10 cellular contexts compared by ENCODE assay signal in the genomic region with DNA sequence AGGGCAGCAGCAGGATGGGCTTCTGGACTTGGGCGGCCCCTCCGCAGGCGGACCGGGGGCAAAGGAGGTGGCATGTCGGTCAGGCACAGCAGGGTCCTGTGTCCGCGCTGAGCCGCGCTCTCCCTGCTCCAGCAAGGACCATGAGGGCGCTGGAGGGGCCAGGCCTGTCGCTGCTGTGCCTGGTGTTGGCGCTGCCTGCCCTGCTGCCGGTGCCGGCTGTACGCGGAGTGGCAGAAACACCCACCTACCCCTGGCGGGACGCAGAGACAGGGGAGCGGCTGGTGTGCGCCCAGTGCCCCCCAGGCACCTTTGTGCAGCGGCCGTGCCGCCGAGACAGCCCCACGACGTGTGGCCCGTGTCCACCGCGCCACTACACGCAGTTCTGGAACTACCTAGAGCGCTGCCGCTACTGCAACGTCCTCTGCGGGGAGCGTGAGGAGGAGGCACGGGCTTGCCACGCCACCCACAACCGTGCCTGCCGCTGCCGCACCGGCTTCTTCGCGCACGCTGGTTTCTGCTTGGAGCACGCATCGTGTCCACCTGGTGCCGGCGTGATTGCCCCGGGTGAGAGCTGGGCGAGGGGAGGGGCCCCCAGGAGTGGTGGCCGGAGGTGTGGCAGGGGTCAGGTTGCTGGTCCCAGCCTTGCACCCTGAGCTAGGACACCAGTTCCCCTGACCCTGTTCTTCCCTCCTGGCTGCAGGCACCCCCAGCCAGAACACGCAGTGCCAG. TPM values are rescaled to one million over a fixed set of nuclear protein-coding genes. Genes with fewer than 3 reads are reported as not detected.
DNase-seq lines count a peak whose midpoint lies in the region; ATAC-seq and TF ChIP-seq lines count a peak whose summit lies in the region.
"Had no signal": no experiment of that assay in that cellular context is flagged by ENCODE, and none has a peak within 500 bp of the region (broad histone marks: within the 10 kb centered on the region; RNA-seq: fewer than 3 reads in every experiment).

A gene with protein sequence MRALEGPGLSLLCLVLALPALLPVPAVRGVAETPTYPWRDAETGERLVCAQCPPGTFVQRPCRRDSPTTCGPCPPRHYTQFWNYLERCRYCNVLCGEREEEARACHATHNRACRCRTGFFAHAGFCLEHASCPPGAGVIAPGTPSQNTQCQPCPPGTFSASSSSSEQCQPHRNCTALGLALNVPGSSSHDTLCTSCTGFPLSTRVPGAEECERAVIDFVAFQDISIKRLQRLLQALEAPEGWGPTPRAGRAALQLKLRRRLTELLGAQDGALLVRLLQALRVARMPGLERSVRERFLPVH (plus strand): TSS at position 25 of the 729 bp plus-strand sequence. CDS start 116 bp downstream, at position 141.

- H3K9me3 ChIP-seq in BE2C (no peaks in the 10 kb centered on the region), SK-N-SH (no peaks in the 10 kb centered on the region), OCI-LY7 (ENCODE audit: low read length) (no peaks in the 10 kb centered on the region)

- H2AFZ ChIP-seq in SK-N-SH (ENCODE audit: low read depth) (no peak within 1 kb of the TSS), OCI-LY7 (ENCODE audit: low read length) (no peak within 1 kb of the TSS)

- H3K27ac ChIP-seq in SK-N-SH (ENCODE audit: low read depth in 2 of 2, low read length in 1 of 2) (peak within 1 kb of the TSS in 1 of 2 experiments; percentile 47; a peak in 1 of 4 replicates), OCI-LY7 (ENCODE audit: low read depth, low read length, poor library complexity, severe bottlenecking) (no peak within 1 kb of the TSS)

- H3K36me3 ChIP-seq in BE2C (no peaks in the 10 kb centered on the region), SK-N-SH (replicated peaks in 1 of 2; ENCODE audit: control insufficient read depth in 1 of 2, insufficient read depth in 2 of 2, low read length in 1 of 2) (peaks cover 0 to 9% of the 10 kb centered on the region in 2 experiments), OCI-LY7 (ENCODE audit: insufficient read depth, low read length) (peaks cover 32% of the 10 kb centered on the region)

- no TSS peak for BruUV-seq in OCI-LY7 (replicated peaks; lab: Mats Ljungman, UMichigan)

- DNase-seq in BE2C (peak; percentile 55), SK-N-SH (peak; percentile 77), epithelial cell of esophagus (ENCODE audit: low read depth) (peak; percentile 28), nephron progenitor cell (peak; percentile 32), hypothalamus (lab: John Stamatoyannopoulos, UW) (no peak), globus pallidus (ENCODE audit: low spot score) (no peak), OCI-LY7 (ENCODE audit: low spot score) (no peak)
- DNase-seq: NCI-H2171 had no signal

- POLR2A ChIA-PET in SK-N-SH (lab: Yijun Ruan, JAX): interaction anchor here (0.7 to 3.4 kb wide), 6 partner anchors 11 to 283 kb away, joined by 3 to 22 read pairs (median 3); a partner anchor contains a TSS
- POLR2A ChIA-PET in OCI-LY7 (lab: Charles Lee): no interaction called here

- H3K4me1 ChIP-seq in BE2C: peaks cover 44% of the 10 kb centered on the region
- H3K4me1 ChIP-seq in SK-N-SH (ENCODE audit: control insufficient read depth in 1 of 2, insufficient read depth in 2 of 2, low read depth in 1 of 2, low read length in 1 of 2): peaks cover 22 to 24% of the 10 kb centered on the region in 2 experiments; a peak in 3 of 4 replicates
- H3K4me1 ChIP-seq in OCI-LY7 (ENCODE audit: insufficient read depth, low read length, poor library complexity, severe bottlenecking): peaks cover 9% of the 10 kb centered on the region

- H3K4me3 Mint-ChIP-seq in nephron progenitor cell: no peak within 1 kb of the TSS

- H3K79me2 ChIP-seq in SK-N-SH (ENCODE audit: insufficient read depth): no peaks in the 10 kb centered on the region
- no peaks in the 10 kb centered on the region for H3K79me2 ChIP-seq in OCI-LY7 (ENCODE audit: insufficient read depth, low read depth, low read length)

- H3K4me1 Mint-ChIP-seq in nephron progenitor cell: peaks cover 24% of the 10 kb centered on the region
- H3K4me1 Mint-ChIP-seq: brain had no signal

- intact Hi-C loops in OCI-LY7 (cut with micrococcal nuclease; ENCODE audit: unreplicated experiment): no loop called here

- 46% methylated on average over 32 of the region's 52 CpGs for WGBS in SK-N-SH (ENCODE audit: low lambda C conversion rate)

- H3K4me2 ChIP-seq in SK-N-SH (no peak within 1 kb of the TSS), OCI-LY7 (ENCODE audit: low read length) (no peak within 1 kb of the TSS)

- peaks cover 3% of the 10 kb centered on the region for H3K9me3 Mint-ChIP-seq in nephron progenitor cell
- H3K9me3 Mint-ChIP-seq: brain had no signal

- H3K27ac Mint-ChIP-seq in nephron progenitor cell: no peak within 1 kb of the TSS

- H3K27me3 Mint-ChIP-seq in nephron progenitor cell (ENCODE audit: low read depth, poor library complexity): no peaks in the 10 kb centered on the region
- H3K27me3 Mint-ChIP-seq: brain had no signal

- H3K9me2 ChIP-seq in SK-N-SH: no peaks in the 10 kb centered on the region
- H3K9me2 ChIP-seq in OCI-LY7 (ENCODE audit: insufficient read depth, low read length): no peaks in the 10 kb centered on the region

- CTCF ChIA-PET in SK-N-SH (lab: Yijun Ruan, JAX) (interaction anchor here (0.9 to 1.3 kb wide), 4 partner anchors 10 to 277 kb away, joined by 3 to 6 read pairs (median 3); no protein-coding TSS in a partner anchor), OCI-LY7 (lab: Charles Lee; ENCODE audit: unreplicated experiment) (no interaction called here)

- no peaks in the 10 kb centered on the region for H3K27me3 ChIP-seq in BE2C
- no peaks in the 10 kb centered on the region for H3K27me3 ChIP-seq in SK-N-SH (ENCODE audit: insufficient read depth)

- TF ChIP-seq RAD21 in SK-N-SH (IDR thresholded peaks at IDR 0.05; ENCODE audit: low read length): no peak

- no peak within 1 kb of the TSS for H3K9ac ChIP-seq in SK-N-SH

- no peaks in the 10 kb centered on the region for H3F3A ChIP-seq in SK-N-SH (replicated peaks; ENCODE audit: insufficient read depth)

- H4K20me1 ChIP-seq in SK-N-SH (ENCODE audit: insufficient read depth) (no peaks in the 10 kb centered on the region), OCI-LY7 (ENCODE audit: insufficient read depth, low read length) (no peaks in the 10 kb centered on the region)

- no peak for ATAC-seq in HG03521 (IDR thresholded peaks at IDR 0.05; ENCODE audit: unreplicated experiment)

- TF ChIP-seq CTCF in BE2C (IDR thresholded peaks at IDR 0.05; ENCODE audit: low read depth, low read length) (no peak), SK-N-SH (IDR thresholded peaks at IDR 0.05) (no peak), epithelial cell of esophagus (IDR thresholded peaks at IDR 0.05; ENCODE audit: insufficient read depth, low read depth, low read length, missing control alignments) (no peak), nephron progenitor cell (IDR thresholded peaks at IDR 0.05) (no peak), OCI-LY7 (conservative IDR thresholded peaks at IDR 0.05; ENCODE audit: low read length) (no peak)

- H3K4me3 ChIP-seq in BE2C (ENCODE audit: low read depth, low read length) (peak within 1 kb of the TSS; percentile 32), SK-N-SH (ENCODE audit: low read depth in 2 of 2, low read length in 1 of 2) (peak within 1 kb of the TSS in 1 of 2 experiments; percentile 25; a peak in 1 of 4 replicates), epithelial cell of esophagus (ENCODE audit: low read length) (peak within 1 kb of the TSS; percentile 22), OCI-LY7 (ENCODE audit: low read depth, low read length, poor library complexity, severe bottlenecking) (no peak within 1 kb of the TSS)

- no peak for TF ChIP-seq EP300 in SK-N-SH (IDR thresholded peaks at IDR 0.05; ENCODE audit: borderline replicate concordance in 1 of 2, low read depth in 1 of 2, low read length in 1 of 2)

- peaks cover 5% of the 10 kb centered on the region for H3K36me3 Mint-ChIP-seq in nephron progenitor cell (ENCODE audit: low read depth)

TF ChIP-seq in SK-N-SH, 30 proteins besides CTCF, POLR2A, EP300 and RAD21 (continues in another document):
- peak; percentile 5; the same call in 1 of the 2 replicates for TF ChIP-seq SIN3A (IDR thresholded peaks at IDR 0.05; ENCODE audit: borderline replicate concordance, low read depth, low read length)
- no peak for TF ChIP-seq SMC3 (IDR thresholded peaks at IDR 0.05; ENCODE audit: low read depth, low read length)
- no peak for TF ChIP-seq MXI1 (IDR thresholded peaks at IDR 0.05; ENCODE audit: low read depth, low read length)
- TF ChIP-seq RXRA (IDR thresholded peaks at IDR 0.05; ENCODE audit: borderline replicate concordance, low read depth): no peak
- TF ChIP-seq, protein P1, sequence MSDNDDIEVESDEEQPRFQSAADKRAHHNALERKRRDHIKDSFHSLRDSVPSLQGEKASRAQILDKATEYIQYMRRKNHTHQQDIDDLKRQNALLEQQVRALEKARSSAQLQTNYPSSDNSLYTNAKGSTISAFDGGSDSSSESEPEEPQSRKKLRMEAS (IDR thresholded peaks at IDR 0.05; ENCODE audit: low read depth): no peak
- no peak for TF ChIP-seq POLR2AphosphoS5 (IDR thresholded peaks at IDR 0.05; ENCODE audit: low read depth, low read length)
- no peak for TF ChIP-seq TAF1 (IDR thresholded peaks at IDR 0.05; ENCODE audit: borderline replicate concordance, low read depth, low read length)
- TF ChIP-seq, protein P2, sequence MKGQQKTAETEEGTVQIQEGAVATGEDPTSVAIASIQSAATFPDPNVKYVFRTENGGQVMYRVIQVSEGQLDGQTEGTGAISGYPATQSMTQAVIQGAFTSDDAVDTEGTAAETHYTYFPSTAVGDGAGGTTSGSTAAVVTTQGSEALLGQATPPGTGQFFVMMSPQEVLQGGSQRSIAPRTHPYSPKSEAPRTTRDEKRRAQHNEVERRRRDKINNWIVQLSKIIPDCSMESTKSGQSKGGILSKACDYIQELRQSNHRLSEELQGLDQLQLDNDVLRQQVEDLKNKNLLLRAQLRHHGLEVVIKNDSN (IDR thresholded peaks at IDR 0.05; ENCODE audit: borderline replicate concordance, low read depth): no peak
- no peak for TF ChIP-seq CHD2 (IDR thresholded peaks at IDR 0.05; ENCODE audit: low read length, partially characterized antibody)
- no peak for TF ChIP-seq YY1 (IDR thresholded peaks at IDR 0.05; ENCODE audit: low read depth)
- TF ChIP-seq, protein P3, sequence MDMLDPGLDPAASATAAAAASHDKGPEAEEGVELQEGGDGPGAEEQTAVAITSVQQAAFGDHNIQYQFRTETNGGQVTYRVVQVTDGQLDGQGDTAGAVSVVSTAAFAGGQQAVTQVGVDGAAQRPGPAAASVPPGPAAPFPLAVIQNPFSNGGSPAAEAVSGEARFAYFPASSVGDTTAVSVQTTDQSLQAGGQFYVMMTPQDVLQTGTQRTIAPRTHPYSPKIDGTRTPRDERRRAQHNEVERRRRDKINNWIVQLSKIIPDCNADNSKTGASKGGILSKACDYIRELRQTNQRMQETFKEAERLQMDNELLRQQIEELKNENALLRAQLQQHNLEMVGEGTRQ (IDR thresholded peaks at IDR 0.05; ENCODE audit: borderline replicate concordance, low read depth, low read length): no peak

RNA-seq across cellular contexts. Expression of the gene that starts here (rescaled TPM):
- polyA plus RNA-seq in BE2C (2012; ENCODE audit: insufficient read depth, insufficient read length, low read depth): not detected
- 8.2 and 9.4 TPM in 2 replicates for polyA plus RNA-seq in SK-N-SH (2012; rRNA removed)
- polyA plus RNA-seq in SK-N-SH (2012; cell fraction: cytosol; rRNA removed): 3.6 and 6.1 TPM in 2 replicates
- 18.3 and 28.9 TPM in 2 replicates for polyA plus RNA-seq in SK-N-SH (2012; cell fraction: nucleus; rRNA removed)
- 1.4 and 6.6 TPM in 2 replicates for total RNA-seq in OCI-LY7 (2014; rRNA removed; shearing (Covaris generic))
- 1.0 TPM in 1 of 2 replicates, not detected in the other for total RNA-seq in OCI-LY7 (2022)

Comparison
In these comparisons a context has a peak if more than half of its experiments do, and no peak if none do; other contexts are left out.
1. DNase-seq: peak in BE2C (single experiment), SK-N-SH (single experiment), epithelial cell of esophagus (single experiment) and nephron progenitor cell (single experiment); none in hypothalamus (0 of 51), globus pallidus (single experiment) and OCI-LY7 (single experiment).